In genomic region chr2:1632510-1632909, GRCh38 we compare ENCODE assay signal across 17 cellular contexts.
DNase-seq lines count a peak whose midpoint lies in the region; ATAC-seq and TF ChIP-seq lines count a peak whose summit lies in the region.
"Had no signal": no experiment of that assay in that cellular context is flagged by ENCODE, and none has a peak within 500 bp of the region (broad histone marks: within the 10 kb centered on the region; RNA-seq: fewer than 3 reads in every experiment).

No MANE protein-coding gene starts in this region.

- CTCF ChIA-PET in activated CD4-positive, alpha-beta T cell treated with anti-CD3 and anti-CD28 coated beads for 36 hours (lab: Charles Lee) = no interaction called here

- H3K9me3 ChIP-seq in SJSA1 (replicated peaks) = peaks cover 5% of the 10 kb centered on the region; the same call in 1 of the 2 replicates
- no peaks in the 10 kb centered on the region for H3K9me3 ChIP-seq in hepatocyte (ENCODE audit: low read depth)
- no peaks in the 10 kb centered on the region for H3K9me3 ChIP-seq in sigmoid colon

- TF ChIP-seq CTCF in HFFc6 (IDR thresholded peaks at IDR 0.05) (no peak), hepatocyte (IDR thresholded peaks at IDR 0.05; ENCODE audit: poor library complexity) (no peak), sigmoid colon (IDR thresholded peaks at IDR 0.05) (no peak)

- WGBS in hepatocyte (ENCODE audit: low lambda C conversion rate, missing lambda C conversion rate) = 97% methylated on average over 13 of the region's 13 CpGs
- WGBS in sigmoid colon, 2 donors = 84 to 90% methylated on average over 13 of the region's 13 CpGs

- H3K36me3 Mint-ChIP-seq in HFFc6 (ENCODE audit: low read depth) = peaks cover 66% of the 10 kb centered on the region
- no peaks in the 10 kb centered on the region for H3K36me3 Mint-ChIP-seq in activated CD4-positive, alpha-beta T cell treated with anti-CD3 and anti-CD28 coated beads for 36 hours (ENCODE audit: low read depth)

- peaks cover 67% of the 10 kb centered on the region for H3K36me3 ChIP-seq in SJSA1
- H3K36me3 ChIP-seq in hepatocyte (replicated peaks; ENCODE audit: insufficient read depth, low read depth) = no peaks in the 10 kb centered on the region
- peaks cover 18 to 66% (median 31%) of the 10 kb centered on the region in 4 donors for H3K36me3 ChIP-seq in sigmoid colon

- H3K4me1 ChIP-seq in SJSA1 (replicated peaks) (peaks cover 67% of the 10 kb centered on the region), hepatocyte (ENCODE audit: insufficient read depth) (peaks cover 19% of the 10 kb centered on the region), sigmoid colon (peaks cover 0 to 12% (median 9%) of the 10 kb centered on the region in 4 donors)

- no peaks in the 10 kb centered on the region for H3K79me2 ChIP-seq in hepatocyte

- peak overlapping the region; percentile 19 for H3K4me2 ChIP-seq in hepatocyte
- H3K4me2 ChIP-seq: BLaER1, KMS-11 had no signal

- H3K27ac Mint-ChIP-seq in HFFc6 = peak overlapping the region; percentile 70; the same call in 1 of the 2 replicates
- no peak overlapping the region for H3K27ac Mint-ChIP-seq in activated CD4-positive, alpha-beta T cell treated with anti-CD3 and anti-CD28 coated beads for 36 hours

- POLR2A ChIA-PET in activated CD4-positive, alpha-beta T cell treated with anti-CD3 and anti-CD28 coated beads for 36 hours (lab: Charles Lee) = no interaction called here

- H4K20me1 ChIP-seq in hepatocyte (ENCODE audit: insufficient read depth, poor library complexity, severe bottlenecking) = no peaks in the 10 kb centered on the region

- no peaks in the 10 kb centered on the region for H3K9me2 ChIP-seq in hepatocyte (replicated peaks; ENCODE audit: insufficient read depth)

- H3K27ac ChIP-seq in SJSA1 (peak overlapping the region; percentile 96), hepatocyte (peak overlapping the region; percentile 80), sigmoid colon (no peak overlapping the region)
- H3K27ac ChIP-seq: BLaER1, KMS-11, SJCRH30 had no signal

- intact Hi-C loops in sigmoid colon (cut with DNase I) = no loop called here
- intact Hi-C loops in activated CD4-positive, alpha-beta T cell treated with anti-CD3 and anti-CD28 coated beads for 36 hours (cut with DNase I, micrococcal nuclease) = no loop called here

- no peak overlapping the region; the same call in 1 of the 2 replicates for H3K4me3 Mint-ChIP-seq in HFFc6
- H3K4me3 Mint-ChIP-seq in activated CD4-positive, alpha-beta T cell treated with anti-CD3 and anti-CD28 coated beads for 36 hours = no peak overlapping the region

- TF ChIP-seq POLR2A in sigmoid colon (IDR thresholded peaks at IDR 0.05) = no peak

- no peaks in the 10 kb centered on the region for H3K9me3 Mint-ChIP-seq in HFFc6
- no peaks in the 10 kb centered on the region for H3K9me3 Mint-ChIP-seq in activated CD4-positive, alpha-beta T cell treated with anti-CD3 and anti-CD28 coated beads for 36 hours (ENCODE audit: low read depth)

- H2AFZ ChIP-seq in hepatocyte = no peak overlapping the region

- H3K27me3 ChIP-seq in SJSA1 (replicated peaks) (no peaks in the 10 kb centered on the region), hepatocyte (no peaks in the 10 kb centered on the region), sigmoid colon (no peaks in the 10 kb centered on the region)
- H3K27me3 ChIP-seq: BLaER1, MG63, SJCRH30 had no signal

- H3K27me3 Mint-ChIP-seq in HFFc6 (ENCODE audit: insufficient read depth) = peaks cover 3% of the 10 kb centered on the region
- peaks cover 2% of the 10 kb centered on the region for H3K27me3 Mint-ChIP-seq in activated CD4-positive, alpha-beta T cell treated with anti-CD3 and anti-CD28 coated beads for 36 hours

- TF ChIP-seq EP300 in sigmoid colon (IDR thresholded peaks at IDR 0.05) = no peak

- H3K4me3 ChIP-seq in SJSA1 (no peak overlapping the region), hepatocyte (no peak overlapping the region), sigmoid colon (no peak overlapping the region)
- H3K4me3 ChIP-seq: BLaER1, MG63, SJCRH30 had no signal

- DNase-seq in HFFc6 = no peak
- no peak for DNase-seq in SJSA1 (ENCODE audit: low read depth in 1 of 2, low spot score in 2 of 2)
- no peak for DNase-seq in hepatocyte (ENCODE audit: low spot score)
- DNase-seq in sigmoid colon = peak; percentile 61
- DNase-seq in effector CD8-positive, alpha-beta T cell (lab: John Stamatoyannopoulos, UW) = no peak
- DNase-seq in NCI-H2171 (lab: John Stamatoyannopoulos, UW) = no peak
- no peak for DNase-seq in activated CD4-positive, alpha-beta T cell treated with anti-CD3 and anti-CD28 coated beads for 36 hours
- DNase-seq in hippocampal formation (lab: John Stamatoyannopoulos, UW) = no peak
- DNase-seq: DMS 273 treated with DMSO at 0.1 percent for 48 hours, NCI-H1105, NCI-H1694 treated with DMSO at 0.1 percent for 48 hours, NCI-H446 treated with DMSO at 0.1 percent for 48 hours, NCI-H82 had no signal

- ATAC-seq in activated CD4-positive, alpha-beta T cell treated with anti-CD3 and anti-CD28 coated beads for 36 hours = no peak

- peaks cover 34% of the 10 kb centered on the region for H3K4me1 Mint-ChIP-seq in HFFc6 (ENCODE audit: low read depth)
- no peaks in the 10 kb centered on the region for H3K4me1 Mint-ChIP-seq in activated CD4-positive, alpha-beta T cell treated with anti-CD3 and anti-CD28 coated beads for 36 hours

Comparison
In these comparisons a context has a peak if more than half of its experiments do, and no peak if none do; other contexts are left out.
1. H3K27ac ChIP-seq: peak in SJSA1 (single experiment) and hepatocyte (single experiment); none in sigmoid colon (0 of 4).